10 cellular contexts compared by ENCODE assay signal in genomic region chr17:58323420-58324408, GRCh38. TPM values are rescaled to one million over a fixed set of nuclear protein-coding genes. Genes with fewer than 3 reads are reported as not detected.
DNase-seq lines count a peak whose midpoint lies in the region; ATAC-seq and TF ChIP-seq lines count a peak whose summit lies in the region.
"Had no signal": no experiment of that assay in that cellular context is flagged by ENCODE, and none has a peak within 500 bp of the region (broad histone marks: within the 10 kb centered on the region; RNA-seq: fewer than 3 reads in every experiment).

No MANE protein-coding gene starts in this region.

- no peak for TF ChIP-seq CTCF in WERI-Rb-1 (IDR thresholded peaks at IDR 0.05; ENCODE audit: low read depth, low read length)

- WGBS in right cardiac atrium = 31% methylated on average over 20 of the region's 20 CpGs

- no peak overlapping the region for H3K4me3 Mint-ChIP-seq in CD8-positive, alpha-beta memory T cell
- H3K4me3 Mint-ChIP-seq: activated CD4-positive, alpha-beta T cell treated with anti-CD3 and anti-CD28 coated beads, Interleukin-2, amount 10 ng/mL, durations not matched to agents 7 days and 5 days had no signal

- intact Hi-C loops in right cardiac atrium (cut with DNase I) = no loop called here

- peaks cover 28% of the 10 kb centered on the region for H3K4me1 ChIP-seq in CD8-positive, alpha-beta memory T cell (ENCODE audit: insufficient read depth, low read length)
- H3K4me1 ChIP-seq in right cardiac atrium (ENCODE audit: control insufficient read depth, insufficient read depth, low read length) (no peaks in the 10 kb centered on the region), rectal smooth muscle tissue (ENCODE audit: control insufficient read depth, insufficient read depth, low read length) (peaks cover 8% of the 10 kb centered on the region)

- CTCF ChIA-PET in CD8-positive, alpha-beta memory T cell (lab: Charles Lee) = interaction anchor here (1.1 to 15.4 kb wide), 2 partner anchors 18 to 28 kb away, joined by 4 to 504 read pairs; partner anchors contain the start of gene SUPT4H1

- DNase-seq in CD8-positive, alpha-beta memory T cell = no peak
- no peak for DNase-seq in WERI-Rb-1
- no peak for DNase-seq in right cardiac atrium
- no peak for DNase-seq in anterior cingulate cortex (lab: John Stamatoyannopoulos, UW)
- DNase-seq in NOMO-1 (lab: John Stamatoyannopoulos, UW; ENCODE audit: unreplicated experiment in 2 of 2) = no peak
- no peak for DNase-seq in NCI-H82 (lab: John Stamatoyannopoulos, UW)
- DNase-seq: activated CD4-positive, alpha-beta T cell treated with anti-CD3 and anti-CD28 coated beads, Interleukin-2, amount 10 ng/mL, durations not matched to agents 7 days and 5 days; NCI-H1694 treated with DMSO at 0.1 percent for 48 hours had no signal

- H3K9me3 Mint-ChIP-seq in CD8-positive, alpha-beta memory T cell = no peaks in the 10 kb centered on the region
- H3K9me3 Mint-ChIP-seq: activated CD4-positive, alpha-beta T cell treated with anti-CD3 and anti-CD28 coated beads, Interleukin-2, amount 10 ng/mL, durations not matched to agents 7 days and 5 days had no signal

- POLR2A ChIA-PET in CD8-positive, alpha-beta memory T cell (lab: Charles Lee) = interaction anchor here (0.9 to 2.4 kb wide), 3 partner anchors 9 to 21 kb away, joined by 3 to 6 read pairs (median 4); no protein-coding TSS in a partner anchor

- peak overlapping the region; percentile 76 for H3K9ac ChIP-seq in rectal smooth muscle tissue (ENCODE audit: low read length)

- peak overlapping the region in 5 of 8 donors; percentile 7 to 91 (median 54) for H3K27ac Mint-ChIP-seq in CD8-positive, alpha-beta memory T cell
- H3K27ac Mint-ChIP-seq: activated CD4-positive, alpha-beta T cell treated with anti-CD3 and anti-CD28 coated beads, Interleukin-2, amount 10 ng/mL, durations not matched to agents 7 days and 5 days had no signal

- H3K27me3 ChIP-seq in CD8-positive, alpha-beta memory T cell (ENCODE audit: insufficient read depth, low read length, poor library complexity, severe bottlenecking) = no peaks in the 10 kb centered on the region
- H3K27me3 ChIP-seq in WERI-Rb-1 (ENCODE audit: insufficient read depth, low read depth, severe bottlenecking) = no peaks in the 10 kb centered on the region
- H3K27me3 ChIP-seq in right cardiac atrium (ENCODE audit: control insufficient read depth, insufficient read depth) = no peaks in the 10 kb centered on the region
- peaks cover 2% of the 10 kb centered on the region for H3K27me3 ChIP-seq in rectal smooth muscle tissue (ENCODE audit: control insufficient read depth, insufficient read depth, low read length)

- H3K9me3 ChIP-seq in CD8-positive, alpha-beta memory T cell (ENCODE audit: low read length) = no peaks in the 10 kb centered on the region
- H3K9me3 ChIP-seq in WERI-Rb-1 (ENCODE audit: severe bottlenecking) = no peaks in the 10 kb centered on the region
- no peaks in the 10 kb centered on the region for H3K9me3 ChIP-seq in right cardiac atrium (ENCODE audit: control insufficient read depth, low read length)

- peaks cover 0 to 34% (median 5%) of the 10 kb centered on the region in 3 donors for H3K36me3 Mint-ChIP-seq in CD8-positive, alpha-beta memory T cell

- no peak overlapping the region for H3K27ac ChIP-seq in CD8-positive, alpha-beta memory T cell (ENCODE audit: low read depth, low read length)
- H3K27ac ChIP-seq in WERI-Rb-1 (peak overlapping the region; percentile 83), right cardiac atrium (ENCODE audit: low read length) (no peak overlapping the region), rectal smooth muscle tissue (ENCODE audit: low read depth, low read length) (peak overlapping the region; percentile 58)

- H3K4me3 ChIP-seq in CD8-positive, alpha-beta memory T cell (ENCODE audit: low read length) = no peak overlapping the region
- H3K4me3 ChIP-seq in WERI-Rb-1 (ENCODE audit: low read depth, low read length) = peak overlapping the region; percentile 67
- peak overlapping the region; percentile 51 for H3K4me3 ChIP-seq in right cardiac atrium (ENCODE audit: low read length)
- peak overlapping the region; percentile 93 for H3K4me3 ChIP-seq in rectal smooth muscle tissue (ENCODE audit: low read length)

- H3K36me3 ChIP-seq in CD8-positive, alpha-beta memory T cell (ENCODE audit: insufficient read depth, low read length) = no peaks in the 10 kb centered on the region
- peaks cover 11% of the 10 kb centered on the region for H3K36me3 ChIP-seq in WERI-Rb-1
- H3K36me3 ChIP-seq in rectal smooth muscle tissue (ENCODE audit: control insufficient read depth, insufficient read depth, low read length) = no peaks in the 10 kb centered on the region

- H3K4me1 Mint-ChIP-seq in CD8-positive, alpha-beta memory T cell = peaks cover 34 to 52% (median 39%) of the 10 kb centered on the region in 3 donors

- no peaks in the 10 kb centered on the region for H3K27me3 Mint-ChIP-seq in CD8-positive, alpha-beta memory T cell

- ATAC-seq in right cardiac atrium (no peak), HG02623 (IDR thresholded peaks at IDR 0.05; ENCODE audit: unreplicated experiment) (no peak)

RNA-seq across cellular contexts. Expression of gene TSPOAP1, which starts 4.9 kb away (rescaled TPM):
- total RNA-seq in CD8-positive, alpha-beta memory T cell = 10 to 100 TPM; 14.4 to 15.0 TPM
- polyA plus RNA-seq in CD8-positive, alpha-beta memory T cell = 4.0 TPM
- 10 to 100 TPM in 3 of 4 donors, 1 to 10 TPM in 1; 7.0 to 21.5 (median 19.2) TPM for total RNA-seq in right cardiac atrium
- polyA plus RNA-seq in right cardiac atrium = 13.0 TPM

RNA-seq across cellular contexts. Expression of gene SUPT4H1, which starts 28.3 kb away (rescaled TPM):
- 100 to 1,000 TPM; 145 to 149 TPM for total RNA-seq in CD8-positive, alpha-beta memory T cell
- 97.5 TPM for polyA plus RNA-seq in CD8-positive, alpha-beta memory T cell
- 10 to 100 TPM; 51.9 to 65.6 (median 61.6) TPM for total RNA-seq in right cardiac atrium
- polyA plus RNA-seq in right cardiac atrium = 69.3 TPM

RNA-seq across cellular contexts. Expression of gene MPO, which starts 43.0 kb away (rescaled TPM):
- not detected for total RNA-seq in CD8-positive, alpha-beta memory T cell
- polyA plus RNA-seq in CD8-positive, alpha-beta memory T cell = not detected
- under 1 TPM; 0.06 to 0.50 (median 0.23) TPM for total RNA-seq in right cardiac atrium
- 0.07 TPM for polyA plus RNA-seq in right cardiac atrium
- total RNA-seq: activated CD4-positive, alpha-beta T cell treated with anti-CD3 and anti-CD28 coated beads, Interleukin-2, amount 10 ng/mL, durations not matched to agents 7 days and 5 days had no signal

Comparison
In these comparisons a context has a peak if more than half of its experiments do, and no peak if none do; other contexts are left out.
1. H3K27ac ChIP-seq: peak in WERI-Rb-1 (single experiment) and rectal smooth muscle tissue (single experiment); none in CD8-positive, alpha-beta memory T cell (single experiment) and right cardiac atrium (single experiment).